ENCODE assay signal across 1 cellular context in genomic region chr4:128310266-128310697, GRCh38.
TF ChIP-seq lines count a peak whose summit lies in the region.

No MANE protein-coding gene starts in this region.

TF ChIP-seq in Ishikawa, 13 proteins besides CTCF, POLR2A, EP300 and RAD21 (continued from another document):
- TF ChIP-seq, protein P1, sequence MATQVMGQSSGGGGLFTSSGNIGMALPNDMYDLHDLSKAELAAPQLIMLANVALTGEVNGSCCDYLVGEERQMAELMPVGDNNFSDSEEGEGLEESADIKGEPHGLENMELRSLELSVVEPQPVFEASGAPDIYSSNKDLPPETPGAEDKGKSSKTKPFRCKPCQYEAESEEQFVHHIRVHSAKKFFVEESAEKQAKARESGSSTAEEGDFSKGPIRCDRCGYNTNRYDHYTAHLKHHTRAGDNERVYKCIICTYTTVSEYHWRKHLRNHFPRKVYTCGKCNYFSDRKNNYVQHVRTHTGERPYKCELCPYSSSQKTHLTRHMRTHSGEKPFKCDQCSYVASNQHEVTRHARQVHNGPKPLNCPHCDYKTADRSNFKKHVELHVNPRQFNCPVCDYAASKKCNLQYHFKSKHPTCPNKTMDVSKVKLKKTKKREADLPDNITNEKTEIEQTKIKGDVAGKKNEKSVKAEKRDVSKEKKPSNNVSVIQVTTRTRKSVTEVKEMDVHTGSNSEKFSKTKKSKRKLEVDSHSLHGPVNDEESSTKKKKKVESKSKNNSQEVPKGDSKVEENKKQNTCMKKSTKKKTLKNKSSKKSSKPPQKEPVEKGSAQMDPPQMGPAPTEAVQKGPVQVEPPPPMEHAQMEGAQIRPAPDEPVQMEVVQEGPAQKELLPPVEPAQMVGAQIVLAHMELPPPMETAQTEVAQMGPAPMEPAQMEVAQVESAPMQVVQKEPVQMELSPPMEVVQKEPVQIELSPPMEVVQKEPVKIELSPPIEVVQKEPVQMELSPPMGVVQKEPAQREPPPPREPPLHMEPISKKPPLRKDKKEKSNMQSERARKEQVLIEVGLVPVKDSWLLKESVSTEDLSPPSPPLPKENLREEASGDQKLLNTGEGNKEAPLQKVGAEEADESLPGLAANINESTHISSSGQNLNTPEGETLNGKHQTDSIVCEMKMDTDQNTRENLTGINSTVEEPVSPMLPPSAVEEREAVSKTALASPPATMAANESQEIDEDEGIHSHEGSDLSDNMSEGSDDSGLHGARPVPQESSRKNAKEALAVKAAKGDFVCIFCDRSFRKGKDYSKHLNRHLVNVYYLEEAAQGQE (IDR thresholded peaks at IDR 0.05; ENCODE audit: low read depth): no peak
- TF ChIP-seq YY1 (IDR thresholded peaks at IDR 0.05; ENCODE audit: low read depth): no peak
